18 cellular contexts compared by ENCODE assay signal in the genomic region with DNA sequence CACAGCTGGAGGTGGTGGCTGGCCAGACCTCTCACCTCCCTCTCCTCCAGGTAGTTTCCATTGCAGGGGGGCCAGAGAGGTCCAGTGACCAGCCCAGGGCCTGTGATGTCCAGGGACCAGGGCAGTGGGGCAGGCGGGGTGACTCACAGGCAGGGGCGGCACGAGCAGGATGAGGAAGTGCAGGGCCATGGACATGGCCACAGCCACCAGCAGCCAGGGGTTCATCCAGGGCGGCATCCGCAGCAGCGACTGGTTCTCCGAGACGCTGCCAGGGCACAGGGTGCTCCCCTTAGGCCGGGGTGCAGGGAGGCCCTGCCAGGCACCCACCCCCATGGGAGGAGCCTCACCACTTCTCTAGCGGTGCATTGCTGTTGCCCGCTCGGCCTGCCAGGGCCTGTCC. TPM values are rescaled to one million over a fixed set of nuclear protein-coding genes. Genes with fewer than 3 reads are reported as not detected.
"Had no signal": no experiment of that assay in that cellular context is flagged by ENCODE, and none has a peak within 500 bp of the region (broad histone marks: within the 10 kb centered on the region; RNA-seq: fewer than 3 reads in every experiment).

No MANE protein-coding gene starts in this region.

- H3K27ac ChIP-seq: brain microvascular endothelial cell, parathyroid adenoma, suprapubic skin had no signal

- H3K4me1 ChIP-seq: parathyroid adenoma, suprapubic skin had no signal

- H3K9ac ChIP-seq: parathyroid adenoma had no signal

- H3K36me3 Mint-ChIP-seq: activated naive CD8-positive, alpha-beta T cell had no signal

- H3K27me3 ChIP-seq: brain microvascular endothelial cell, suprapubic skin had no signal

- H3K36me3 ChIP-seq: brain microvascular endothelial cell, suprapubic skin had no signal

- ATAC-seq: activated CD4-positive, CD25-positive, alpha-beta regulatory T cell treated with anti-CD3 and anti-CD28 coated beads, Interleukin-2, amount 50 U/mL, for 24 hours; left colon; stimulated activated naive CD8-positive, alpha-beta T cell treated with anti-CD3 and anti-CD28 coated beads, Interleukin-15, Interleukin-2, amounts not matched to agents 100 U/mL and 50 U/mL, for 24 hours had no signal

- H3K9me3 ChIP-seq: suprapubic skin had no signal

- H3K27me3 Mint-ChIP-seq: activated naive CD8-positive, alpha-beta T cell had no signal

- H3K4me3 ChIP-seq: suprapubic skin had no signal

- H3K27ac Mint-ChIP-seq: activated naive CD8-positive, alpha-beta T cell; T-helper 2 cell treated with Interferon-gamma antibody and Interleukin-4, amounts not matched to agents 5 μg/mL and 100 μg/mL, for 36 hours had no signal

- H3K4me3 Mint-ChIP-seq: activated naive CD8-positive, alpha-beta T cell; immature natural killer cell; neural crest cell; T-helper 2 cell treated with Interferon-gamma antibody and Interleukin-4, amounts not matched to agents 5 μg/mL and 100 μg/mL, for 36 hours had no signal

- FAIRE-seq: small intestine had no signal

- H3K9me3 Mint-ChIP-seq: immature natural killer cell; neural crest cell; T-helper 2 cell treated with Interferon-gamma antibody and Interleukin-4, amounts not matched to agents 5 μg/mL and 100 μg/mL, for 36 hours had no signal

- DNase-seq: activated CD4-positive, alpha-beta T cell treated with anti-CD3 and anti-CD28 coated beads, Interleukin-2, amount 50 U/mL, for 4 hours; activated gamma-delta T cell; activated T-cell treated with anti-CD3 and anti-CD28 coated beads, Interleukin-2, amount 50 U/mL, for 48 hours; brain microvascular endothelial cell; dermis blood vessel endothelial cell; hypothalamus; immature natural killer cell; left colon; mesendoderm; small intestine; stimulated activated naive CD8-positive, alpha-beta T cell treated with anti-CD3 and anti-CD28 coated beads, Interleukin-15, Interleukin-2, amounts not matched to agents 100 U/mL and 50 U/mL, for 24 hours had no signal

- H2AFZ ChIP-seq: parathyroid adenoma had no signal

- H3K79me2 ChIP-seq: parathyroid adenoma had no signal

RNA-seq across cellular contexts. Expression of gene P2RX1, which starts 12.9 kb away (rescaled TPM):
- total RNA-seq: dermis blood vessel endothelial cell, glomerular endothelial cell, neural crest cell had no signal

RNA-seq across cellular contexts. Expression of gene ATP2A3, which starts 35.1 kb away (rescaled TPM):
- total RNA-seq: dermis blood vessel endothelial cell had no signal
